27 cellular contexts compared by ENCODE assay signal in the genomic region with DNA sequence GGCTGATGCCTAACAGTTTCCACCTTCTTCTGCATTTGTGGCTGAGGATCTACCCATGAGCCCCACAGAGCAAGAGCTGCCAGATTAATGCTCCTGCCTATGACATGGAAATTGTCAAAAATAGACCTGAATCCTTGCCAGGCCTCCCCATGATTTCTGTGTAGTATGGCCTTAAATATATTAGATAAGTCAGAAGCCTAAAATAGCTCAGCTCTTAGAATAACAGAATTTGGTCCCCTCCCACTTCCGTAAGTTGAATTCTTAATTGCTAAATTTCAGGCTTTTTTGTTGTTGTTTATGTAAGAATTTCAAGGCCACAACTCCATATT.
A peak's percentile ranks its signal among the peaks of the same experiment; 100 is the strongest.
DNase-seq lines count a peak whose midpoint lies in the region; ATAC-seq and TF ChIP-seq lines count a peak whose summit lies in the region.
"Had no signal": no experiment of that assay in that cellular context is flagged by ENCODE, and none has a peak within 500 bp of the region (broad histone marks: within the 10 kb centered on the region; RNA-seq: fewer than 3 reads in every experiment).

No MANE protein-coding gene starts in this region.

- H3K36me3 Mint-ChIP-seq in nephron (ENCODE audit: low read depth), result no peaks in the 10 kb centered on the region

- peak overlapping the region; percentile 6 to 60 (median 48) for H3K4me3 ChIP-seq in heart left ventricle
- H3K4me3 ChIP-seq: breast epithelium, left lung, mucosa of descending colon, smooth muscle cell, transverse colon had no signal

- peaks cover 19% of the 10 kb centered on the region for H3K4me1 Mint-ChIP-seq in nephron
- H3K4me1 Mint-ChIP-seq: activated CD4-positive, alpha-beta memory T cell treated with anti-CD3 and anti-CD28 coated beads, Interleukin-2, amount 10 ng/mL, durations not matched to agents 7 days and 5 days; neural crest cell had no signal

- DNase-seq in Right ventricle myocardium inferior (ENCODE audit: missing footprints), result no peak
- DNase-seq in cardiac septum (ENCODE audit: low spot score), result no peak
- peak in 4 of 5 donors; percentile 63 to 88 (median 76) for DNase-seq in heart left ventricle
- no peak for DNase-seq in AG08396 (ENCODE audit: low spot score)
- no peak for DNase-seq in GM20000 (ENCODE audit: low spot score)
- no peak for DNase-seq in SHP77 treated with DMSO at 0.1 percent for 48 hours (lab: John Stamatoyannopoulos, UW)
- DNase-seq: activated CD4-positive, alpha-beta memory T cell treated with anti-CD3 and anti-CD28 coated beads, Interleukin-2, amount 10 ng/mL, durations not matched to agents 7 days and 5 days; activated naive CD4-positive, alpha-beta T cell; activated T-cell treated with anti-CD3 and anti-CD28 coated beads, Interleukin-2, amount 50 U/mL, for 1 hour; DND-41; glutamatergic neuron; mucosa of descending colon; NCI-H1092 treated with DMSO at 0.1 percent for 48 hours; NCI-H2029 treated with DMSO at 0.1 percent for 48 hours; RPMI8226; stimulated activated CD4-positive, alpha-beta T cell treated with anti-CD3 and anti-CD28 coated beads, Interleukin-4, amount 100 ng/mL, for 1 hour; stimulated activated naive CD4-positive, alpha-beta T cell; transverse colon had no signal

- H3K9me3 Mint-ChIP-seq in nephron, result no peaks in the 10 kb centered on the region
- H3K9me3 Mint-ChIP-seq: activated CD4-positive, alpha-beta memory T cell treated with anti-CD3 and anti-CD28 coated beads, Interleukin-2, amount 10 ng/mL, durations not matched to agents 7 days and 5 days; dendritic cell treated with granulocyte-macrophage colony-stimulating factor and Interleukin-4, amounts not matched to agents 40 ng/mL and 50 ng/mL, for 4 days had no signal

- H3K36me3 ChIP-seq in heart left ventricle, result peaks cover 0 to 2% (median 0%) of the 10 kb centered on the region in 9 donors
- H3K36me3 ChIP-seq: breast epithelium, left lung, transverse colon had no signal

- TF ChIP-seq CTCF in heart left ventricle (IDR thresholded peaks at IDR 0.05) (no peak), nephron (IDR thresholded peaks at IDR 0.05; ENCODE audit: unreplicated experiment in 3 of 3) (no peak), GM20000 (IDR thresholded peaks at IDR 0.05; ENCODE audit: extremely low read depth, missing control alignments) (no peak)

- intact Hi-C loops in Right ventricle myocardium inferior (cut with DNase I) (no loop called here), cardiac septum (cut with DNase I) (loop anchor here (1.0 kb wide), 1 partner anchor 50 kb away; no protein-coding TSS in a partner anchor), heart left ventricle (cut with DNase I) (loop anchor here in 4 of 10 donors (5.0 to 10.0 kb wide), 2 partner anchors 127 to 130 kb away; a partner anchor contains a TSS)

- H3K27me3 Mint-ChIP-seq in nephron (ENCODE audit: low read depth), result no peaks in the 10 kb centered on the region
- H3K27me3 Mint-ChIP-seq: progenitor cell of endocrine pancreas had no signal

- peak overlapping the region; percentile 37 to 92 (median 83) for H3K27ac ChIP-seq in heart left ventricle
- H3K27ac ChIP-seq: left lung, transverse colon had no signal

- H3K9me3 ChIP-seq in heart left ventricle, result peaks cover 0 to 5% (median 0%) of the 10 kb centered on the region in 12 donors
- H3K9me3 ChIP-seq: left lung, mucosa of descending colon, transverse colon had no signal

- 22 to 26% (median 24%) methylated on average over 1 of the region's 1 CpG for WGBS in heart left ventricle, 4 donors

- H3K27me3 ChIP-seq in heart left ventricle, result no peaks in the 10 kb centered on the region
- H3K27me3 ChIP-seq: breast epithelium, left lung, transverse colon had no signal

- TF ChIP-seq POLR2A in heart left ventricle (IDR thresholded peaks at IDR 0.05), result peak in 1 of 2 donors; percentile 28

- H3K4me3 Mint-ChIP-seq in nephron, result no peak overlapping the region
- H3K4me3 Mint-ChIP-seq: activated CD4-positive, alpha-beta memory T cell treated with anti-CD3 and anti-CD28 coated beads, Interleukin-2, amount 10 ng/mL, durations not matched to agents 7 days and 5 days; B cell; dendritic cell treated with granulocyte-macrophage colony-stimulating factor and Interleukin-4, amounts not matched to agents 40 ng/mL and 50 ng/mL, for 4 days; neural crest cell had no signal

- peak overlapping the region in 2 of 3 experiments; percentile 19 to 61 for H3K27ac Mint-ChIP-seq in nephron
- H3K27ac Mint-ChIP-seq: activated CD4-positive, alpha-beta memory T cell treated with anti-CD3 and anti-CD28 coated beads, Interleukin-2, amount 10 ng/mL, durations not matched to agents 7 days and 5 days; B cell; dendritic cell treated with granulocyte-macrophage colony-stimulating factor and Interleukin-4, amounts not matched to agents 40 ng/mL and 50 ng/mL, for 4 days; progenitor cell of endocrine pancreas had no signal

- peaks cover 0 to 64% (median 23%) of the 10 kb centered on the region in 12 donors for H3K4me1 ChIP-seq in heart left ventricle
- H3K4me1 ChIP-seq: breast epithelium, transverse colon had no signal

- ATAC-seq in Right ventricle myocardium inferior, result peak; percentile 80
- ATAC-seq in heart left ventricle, result peak; percentile 88 to 95 (median 92)
- no peak for ATAC-seq in HG02870 (IDR thresholded peaks at IDR 0.05; ENCODE audit: unreplicated experiment)
- ATAC-seq: left lung, mucosa of descending colon had no signal

Comparison
In these comparisons a context has a peak if more than half of its experiments do, and no peak if none do; other contexts are left out.
1. DNase-seq: peak in heart left ventricle (4 of 5); none in Right ventricle myocardium inferior (single experiment), cardiac septum (single experiment), AG08396 (single experiment), GM20000 (single experiment) and SHP77 treated with DMSO at 0.1 percent for 48 hours (single experiment).